ENCODE assay signal across 8 cellular contexts in genomic region chr5:132962429-132962928, GRCh38. TPM values are rescaled to one million over a fixed set of nuclear protein-coding genes. Genes with fewer than 3 reads are reported as not detected.
DNase-seq lines count a peak whose midpoint lies in the region; ATAC-seq and TF ChIP-seq lines count a peak whose summit lies in the region.

No MANE protein-coding gene starts in this region.

- H3K4me3 ChIP-seq in BE2C (ENCODE audit: low read depth, low read length) (peak overlapping the region; percentile 87), GM23248 (peak overlapping the region; percentile 89), ovary (peak overlapping the region; percentile 72)

- TF ChIP-seq EP300 in ovary (IDR thresholded peaks at IDR 0.05) = no peak

- peak overlapping the region; percentile 98 for H3K9ac ChIP-seq in GM23248

- peak; percentile 42 for ATAC-seq in Right ventricle myocardium superior (ENCODE audit: poor library complexity)

- peaks cover 28% of the 10 kb centered on the region for H3K4me1 Mint-ChIP-seq in activated naive CD8-positive, alpha-beta T cell treated with anti-CD3 and anti-CD28 coated beads for 36 hours

- H3K9me3 ChIP-seq in BE2C = no peaks in the 10 kb centered on the region
- no peaks in the 10 kb centered on the region for H3K9me3 ChIP-seq in GM23248 (ENCODE audit: low read depth)
- no peaks in the 10 kb centered on the region for H3K9me3 ChIP-seq in ovary

- in situ Hi-C loops in GM23248 (cut with MboI) = no loop called here

- TF ChIP-seq CTCF in BE2C (IDR thresholded peaks at IDR 0.05; ENCODE audit: low read depth, low read length) (no peak), ovary (IDR thresholded peaks at IDR 0.05) (no peak)

- intact Hi-C loops in Right ventricle myocardium superior (cut with DNase I) (loop anchor here (5.0 kb wide), 1 partner anchor 90 kb away; the partner anchor contains the start of gene HSPA4), ovary (cut with DNase I) (loop anchor here in 1 of 4 donors (2.0 to 5.0 kb wide), 2 partner anchors 90 to 96 kb away; partner anchors contain the start of genes GDF9, HSPA4 and UQCRQ)

- H3K79me2 ChIP-seq in GM23248 (ENCODE audit: insufficient read depth) = peaks cover 58% of the 10 kb centered on the region

- peak; percentile 30 for TF ChIP-seq POLR2A in ovary (IDR thresholded peaks at IDR 0.05)

- H3K27me3 Mint-ChIP-seq in activated naive CD8-positive, alpha-beta T cell treated with anti-CD3 and anti-CD28 coated beads for 36 hours = no peaks in the 10 kb centered on the region

- H3K36me3 Mint-ChIP-seq in activated naive CD8-positive, alpha-beta T cell treated with anti-CD3 and anti-CD28 coated beads for 36 hours = peaks cover 16% of the 10 kb centered on the region

- WGBS in GM23248 (ENCODE audit: low coverage in 1 of 2, low lambda C conversion rate in 2 of 2, missing lambda C conversion rate in 2 of 2), 2 experiments = 1% methylated on average over 18 of the region's 18 CpGs
- 0 to 1% (median 0%) methylated on average over 18 of the region's 18 CpGs for WGBS in ovary, 3 donors

- no peaks in the 10 kb centered on the region for H3K4me1 ChIP-seq in BE2C
- H3K4me1 ChIP-seq in GM23248 (ENCODE audit: insufficient read depth) = peaks cover 17% of the 10 kb centered on the region
- H3K4me1 ChIP-seq in ovary (ENCODE audit: insufficient read depth) = peaks cover 7% of the 10 kb centered on the region

- peak overlapping the region; percentile 28; the same call in 1 of the 2 replicates for H2AFZ ChIP-seq in GM23248

- peaks cover 38% of the 10 kb centered on the region for H3F3A ChIP-seq in GM23248 (ENCODE audit: insufficient read depth)

- peak overlapping the region; percentile 96 for H3K4me2 ChIP-seq in GM23248 (ENCODE audit: unreplicated experiment)

- no peaks in the 10 kb centered on the region for H3K9me2 ChIP-seq in GM23248 (ENCODE audit: insufficient read depth)

- H3K4me3 Mint-ChIP-seq in activated naive CD8-positive, alpha-beta T cell treated with anti-CD3 and anti-CD28 coated beads for 36 hours = peak overlapping the region; percentile 96

- H4K20me1 ChIP-seq in GM23248 (ENCODE audit: insufficient read depth) = peaks cover 33% of the 10 kb centered on the region

- H3K27ac ChIP-seq in GM23248 (peak overlapping the region; percentile 97), ovary (peak overlapping the region; percentile 96 to 97)

- H3K36me3 ChIP-seq in BE2C = peaks cover 5% of the 10 kb centered on the region
- H3K36me3 ChIP-seq in GM23248 (ENCODE audit: low read depth) = no peaks in the 10 kb centered on the region
- H3K36me3 ChIP-seq in ovary = no peaks in the 10 kb centered on the region

- H3K27ac Mint-ChIP-seq in activated naive CD8-positive, alpha-beta T cell treated with anti-CD3 and anti-CD28 coated beads for 36 hours = peak overlapping the region; percentile 98

- H3K27me3 ChIP-seq in BE2C = no peaks in the 10 kb centered on the region
- H3K27me3 ChIP-seq in GM23248 (replicated peaks; ENCODE audit: insufficient read depth) = no peaks in the 10 kb centered on the region
- no peaks in the 10 kb centered on the region for H3K27me3 ChIP-seq in ovary

- DNase-seq in BE2C (peak; percentile 39), GM23248 (peak; percentile 84), NCI-H526 treated with DMSO at 0.1 percent for 48 hours (lab: John Stamatoyannopoulos, UW) (peak; percentile 25), Right ventricle myocardium superior (no peak), ovary (peak in 3 of 5 donors; percentile 35 to 37 (median 37)), islet precursor cell (no peak)
- peak; percentile 15 for DNase-seq in activated naive CD8-positive, alpha-beta T cell treated with anti-CD3 and anti-CD28 coated beads for 36 hours
- DNase-seq in activated CD4-positive, CD25-positive, alpha-beta regulatory T cell treated with anti-CD3 and anti-CD28 coated beads, Interleukin-2, amount 50 U/mL, for 72 hours = no peak

- H3K9me3 Mint-ChIP-seq in activated naive CD8-positive, alpha-beta T cell treated with anti-CD3 and anti-CD28 coated beads for 36 hours = no peaks in the 10 kb centered on the region

RNA-seq across cellular contexts. Expression of gene AFF4, which starts 1.0 kb away (rescaled TPM):
- 29.3 TPM for polyA plus RNA-seq in BE2C (2012; ENCODE audit: insufficient read depth, insufficient read length, low read depth)
- 47.3 and 51.9 TPM in 2 replicates for total RNA-seq in GM23248 (2014; rRNA removed; shearing (Covaris generic))
- polyA plus RNA-seq in GM23248 (2016; fragmentation: Nextera tagmentation; extraction: Ambion mirVana) = 38.3 and 41.7 TPM in 2 replicates
- 10 to 100 TPM; 22.2 to 22.9 TPM for total RNA-seq in activated naive CD8-positive, alpha-beta T cell treated with anti-CD3 and anti-CD28 coated beads for 36 hours
- 26.8 TPM for total RNA-seq in Right ventricle myocardium superior
- 100 to 1,000 TPM in 1 of 7 donors, 10 to 100 TPM in 6; 56.6 to 114 (median 83.3) TPM for total RNA-seq in ovary
- polyA plus RNA-seq in ovary = 10 to 100 TPM; 19.5 to 56.9 TPM

Comparison
In these comparisons a context has a peak if more than half of its experiments do, and no peak if none do; other contexts are left out.
1. DNase-seq: peak in BE2C (single experiment), GM23248 (single experiment), NCI-H526 treated with DMSO at 0.1 percent for 48 hours (single experiment), activated naive CD8-positive, alpha-beta T cell treated with anti-CD3 and anti-CD28 coated beads for 36 hours (single experiment) and ovary (3 of 5); none in Right ventricle myocardium superior (single experiment), islet precursor cell (single experiment) and activated CD4-positive, CD25-positive, alpha-beta regulatory T cell treated with anti-CD3 and anti-CD28 coated beads, Interleukin-2, amount 50 U/mL, for 72 hours (single experiment).
2. Peak in every context shown above with its lines, with median percentiles within 50 percentile points of each other: H3K4me3 ChIP-seq.